In the genomic region with DNA sequence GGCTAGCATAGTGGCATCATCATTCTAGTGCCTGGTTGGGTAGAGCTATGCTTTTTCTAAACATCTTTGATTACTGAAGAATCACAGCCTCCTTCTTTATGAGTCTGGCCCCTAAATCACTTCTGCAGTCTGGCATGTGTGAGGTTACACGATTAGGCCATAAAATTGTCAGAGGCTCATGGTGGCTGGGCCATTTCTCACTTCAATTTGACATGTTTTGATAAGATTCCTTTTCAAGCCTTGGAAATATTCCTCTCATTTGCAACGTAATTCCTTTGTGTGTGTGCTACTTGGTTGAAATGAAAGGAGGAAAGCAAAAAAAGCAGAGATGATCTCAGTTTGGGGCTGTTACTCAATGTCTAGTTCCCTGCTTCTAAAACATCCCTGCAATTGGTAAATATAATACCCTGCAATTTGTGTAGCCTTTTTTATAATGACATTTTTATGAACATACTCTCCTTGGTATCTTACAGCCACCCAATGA, we compare ENCODE assay signal across 21 cellular contexts. TPM values are rescaled to one million over a fixed set of nuclear protein-coding genes. Genes with fewer than 3 reads are reported as not detected.
DNase-seq lines count a peak whose midpoint lies in the region; ATAC-seq and TF ChIP-seq lines count a peak whose summit lies in the region.
"Had no signal": no experiment of that assay in that cellular context is flagged by ENCODE, and none has a peak within 500 bp of the region (broad histone marks: within the 10 kb centered on the region; RNA-seq: fewer than 3 reads in every experiment).

No MANE protein-coding gene starts in this region.

- no peak overlapping the region for H3K4me3 ChIP-seq in SK-N-SH (ENCODE audit: low read depth in 2 of 2, low read length in 1 of 2)
- H3K4me3 ChIP-seq in esophagus muscularis mucosa = no peak overlapping the region
- H3K4me3 ChIP-seq: thyroid gland had no signal

- H3K9me3 ChIP-seq in SK-N-SH (no peaks in the 10 kb centered on the region), esophagus muscularis mucosa (no peaks in the 10 kb centered on the region)
- H3K9me3 ChIP-seq: thyroid gland had no signal

- H2AFZ ChIP-seq in SK-N-SH (ENCODE audit: low read depth) = no peak overlapping the region

- intact Hi-C loops in esophagus muscularis mucosa (cut with DNase I) = no loop called here

- no peak for TF ChIP-seq POLR2A in esophagus muscularis mucosa (IDR thresholded peaks at IDR 0.05; ENCODE audit: low read depth)

- H3K4me2 ChIP-seq in SK-N-SH = no peak overlapping the region

- no peaks in the 10 kb centered on the region for H3K36me3 ChIP-seq in SK-N-SH (replicated peaks in 1 of 2; ENCODE audit: control insufficient read depth in 1 of 2, insufficient read depth in 2 of 2, low read length in 1 of 2)
- no peaks in the 10 kb centered on the region for H3K36me3 ChIP-seq in esophagus muscularis mucosa
- H3K36me3 ChIP-seq: brain microvascular endothelial cell, thyroid gland had no signal

- no peak for ATAC-seq in SK-N-SH treated with all-trans-retinoic acid at 6 μM for 48 hours
- ATAC-seq in HG03442 (IDR thresholded peaks at IDR 0.05; ENCODE audit: unreplicated experiment) = no peak
- ATAC-seq: activated naive CD4-positive, alpha-beta T cell treated with anti-CD3 and anti-CD28 coated beads, Interleukin-2, amount 50 U/mL, for 72 hours; stimulated activated effector memory CD8-positive, alpha-beta T cell treated with anti-CD3 and anti-CD28 coated beads, Interleukin-12 subunit alpha, Interleukin-12 subunit beta, amount 100 ng/mL, for 72 hours had no signal

- H3K9me2 ChIP-seq in SK-N-SH = no peaks in the 10 kb centered on the region

- H3K36me3 Mint-ChIP-seq in nephron progenitor cell (ENCODE audit: low read depth) = no peaks in the 10 kb centered on the region
- H3K36me3 Mint-ChIP-seq: activated naive CD4-positive, alpha-beta T cell treated with anti-CD3 and anti-CD28 coated beads, Interleukin-2, amount 50 U/mL, for 72 hours; CD14-positive monocyte; stimulated activated effector memory CD8-positive, alpha-beta T cell treated with anti-CD3 and anti-CD28 coated beads, Interleukin-12 subunit alpha, Interleukin-12 subunit beta, amount 100 ng/mL, for 72 hours had no signal

- H3K9ac ChIP-seq in SK-N-SH = no peak overlapping the region

- no peaks in the 10 kb centered on the region for H3K79me2 ChIP-seq in SK-N-SH (ENCODE audit: insufficient read depth)

- H3K4me1 Mint-ChIP-seq in nephron progenitor cell = peaks cover 32% of the 10 kb centered on the region
- H3K4me1 Mint-ChIP-seq: CD14-positive monocyte; stimulated activated effector memory CD8-positive, alpha-beta T cell treated with anti-CD3 and anti-CD28 coated beads, Interleukin-12 subunit alpha, Interleukin-12 subunit beta, amount 100 ng/mL, for 72 hours had no signal

- no peak overlapping the region for H3K4me3 Mint-ChIP-seq in nephron progenitor cell
- H3K4me3 Mint-ChIP-seq: CD14-positive monocyte; stimulated activated effector memory CD8-positive, alpha-beta T cell treated with anti-CD3 and anti-CD28 coated beads, Interleukin-12 subunit alpha, Interleukin-12 subunit beta, amount 100 ng/mL, for 72 hours had no signal

- H3K27me3 ChIP-seq in SK-N-SH (ENCODE audit: insufficient read depth) = no peaks in the 10 kb centered on the region
- H3K27me3 ChIP-seq in esophagus muscularis mucosa = no peaks in the 10 kb centered on the region
- H3K27me3 ChIP-seq: thyroid gland had no signal

- TF ChIP-seq RAD21 in SK-N-SH (IDR thresholded peaks at IDR 0.05; ENCODE audit: low read length) = no peak

- CTCF ChIA-PET in SK-N-SH (lab: Yijun Ruan, JAX) = no interaction called here

- no peak overlapping the region for H3K27ac Mint-ChIP-seq in nephron progenitor cell
- H3K27ac Mint-ChIP-seq: activated naive CD4-positive, alpha-beta T cell treated with anti-CD3 and anti-CD28 coated beads, Interleukin-2, amount 50 U/mL, for 72 hours; CD14-positive monocyte; stimulated activated effector memory CD8-positive, alpha-beta T cell treated with anti-CD3 and anti-CD28 coated beads, Interleukin-12 subunit alpha, Interleukin-12 subunit beta, amount 100 ng/mL, for 72 hours had no signal

- no peaks in the 10 kb centered on the region for H3K9me3 Mint-ChIP-seq in nephron progenitor cell
- H3K9me3 Mint-ChIP-seq: activated naive CD4-positive, alpha-beta T cell treated with anti-CD3 and anti-CD28 coated beads, Interleukin-2, amount 50 U/mL, for 72 hours; stimulated activated effector memory CD8-positive, alpha-beta T cell treated with anti-CD3 and anti-CD28 coated beads, Interleukin-12 subunit alpha, Interleukin-12 subunit beta, amount 100 ng/mL, for 72 hours had no signal

- peaks cover 12% of the 10 kb centered on the region for H3K27me3 Mint-ChIP-seq in nephron progenitor cell (ENCODE audit: low read depth, poor library complexity)

- H3K27ac ChIP-seq in SK-N-SH (ENCODE audit: low read depth in 2 of 2, low read length in 1 of 2) (no peak overlapping the region), esophagus muscularis mucosa (replicated peaks in 1 of 4) (peak overlapping the region in 2 of 4 donors; percentile 34 to 69)
- H3K27ac ChIP-seq: brain microvascular endothelial cell, thyroid gland had no signal

- no peak for TF ChIP-seq EP300 in SK-N-SH (IDR thresholded peaks at IDR 0.05; ENCODE audit: borderline replicate concordance in 1 of 2, low read depth in 1 of 2, low read length in 1 of 2)
- no peak for TF ChIP-seq EP300 in esophagus muscularis mucosa (IDR thresholded peaks at IDR 0.05)

- POLR2A ChIA-PET in SK-N-SH (lab: Yijun Ruan, JAX) = no interaction called here

- peaks cover 0 to 2% of the 10 kb centered on the region in 2 experiments; a peak in 1 of 4 replicates for H3K4me1 ChIP-seq in SK-N-SH (ENCODE audit: control insufficient read depth in 1 of 2, insufficient read depth in 2 of 2, low read depth in 1 of 2, low read length in 1 of 2)
- peaks cover 0 to 25% (median 24%) of the 10 kb centered on the region in 4 donors for H3K4me1 ChIP-seq in esophagus muscularis mucosa
- H3K4me1 ChIP-seq: thyroid gland had no signal

- no peaks in the 10 kb centered on the region for H4K20me1 ChIP-seq in SK-N-SH (ENCODE audit: insufficient read depth)

- DNase-seq in SK-N-SH (no peak), astrocyte of the hippocampus (ENCODE audit: low read depth, low spot score) (peak; percentile 52), nephron progenitor cell (peak; percentile 14), esophagus muscularis mucosa (ENCODE audit: extremely low spot score) (no peak), midbrain (lab: John Stamatoyannopoulos, UW) (no peak), medulla oblongata (ENCODE audit: extremely low spot score) (no peak)
- DNase-seq: 8988T, brain microvascular endothelial cell, cortex of kidney, foreskin melanocyte, GDM1, NCI-H1092 treated with DMSO at 0.1 percent for 48 hours, NCI-H2081, RPMI8226, thyroid gland had no signal

- no peaks in the 10 kb centered on the region for H3F3A ChIP-seq in SK-N-SH (replicated peaks; ENCODE audit: insufficient read depth)

- 45% methylated on average over 2 of the region's 2 CpGs for WGBS in SK-N-SH (ENCODE audit: low lambda C conversion rate)
- 26% methylated on average over 2 of the region's 2 CpGs for WGBS in esophagus muscularis mucosa

- no peak for TF ChIP-seq CTCF in SK-N-SH (IDR thresholded peaks at IDR 0.05)
- TF ChIP-seq CTCF in nephron progenitor cell (IDR thresholded peaks at IDR 0.05) = no peak
- no peak for TF ChIP-seq CTCF in esophagus muscularis mucosa (IDR thresholded peaks at IDR 0.05)

TF ChIP-seq in SK-N-SH, 30 proteins besides CTCF, POLR2A, EP300 and RAD21:
- no peak for TF ChIP-seq ZBTB33 (IDR thresholded peaks at IDR 0.05; ENCODE audit: borderline replicate concordance, low read depth)
- no peak for TF ChIP-seq GATA2 (CRISPR knock-in tag; IDR thresholded peaks at IDR 0.05)
- no peak for TF ChIP-seq SIN3A (IDR thresholded peaks at IDR 0.05; ENCODE audit: borderline replicate concordance, low read depth, low read length)

RNA-seq across cellular contexts. Expression of gene CCKAR, which starts 6.2 kb away (rescaled TPM):
- not detected in 2 replicates for polyA plus RNA-seq in SK-N-SH (2012; rRNA removed)
- polyA plus RNA-seq in SK-N-SH (2012; cell fraction: cytosol; rRNA removed) = 0.01 TPM in 1 of 2 replicates, not detected in the other
- 0.02 TPM in 1 of 2 replicates, not detected in the other for polyA plus RNA-seq in SK-N-SH (2012; cell fraction: nucleus; rRNA removed)
- total RNA-seq in esophagus muscularis mucosa = 1 to 10 TPM; 1.2 to 3.4 (median 1.5) TPM
- total RNA-seq: activated naive CD4-positive, alpha-beta T cell treated with anti-CD3 and anti-CD28 coated beads, Interleukin-2, amount 50 U/mL, for 72 hours; NCI-H460; thyroid gland had no signal
- polyA plus RNA-seq: CD14-positive monocyte had no signal

Comparison
In these comparisons a context has a peak if more than half of its experiments do, and no peak if none do; other contexts are left out.
1. DNase-seq: peak in astrocyte of the hippocampus (single experiment) and nephron progenitor cell (single experiment); none in SK-N-SH (single experiment), esophagus muscularis mucosa (single experiment), midbrain (single experiment) and medulla oblongata (single experiment).